Comparison of ENCODE assay signal across 20 cellular contexts in the genomic region with DNA sequence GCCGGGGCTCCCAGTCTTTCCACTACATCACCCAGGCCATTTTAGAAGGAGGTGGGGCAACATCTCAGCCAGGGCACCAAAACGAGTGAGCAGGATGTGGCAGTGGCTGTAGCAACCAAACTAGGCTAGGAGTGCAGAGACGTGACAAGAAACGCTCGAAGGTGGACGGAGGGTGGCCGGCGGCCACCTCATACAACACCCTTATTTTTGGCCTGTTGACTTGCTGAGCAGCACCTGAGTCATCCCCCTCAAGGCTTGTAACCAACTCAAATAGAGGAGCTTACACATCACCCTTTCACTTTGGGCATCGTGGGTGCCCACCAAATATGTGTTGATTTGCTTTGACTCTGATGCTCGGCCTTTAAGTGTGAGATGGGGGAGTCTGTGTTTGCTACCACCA. TPM values are rescaled to one million over a fixed set of nuclear protein-coding genes. Genes with fewer than 3 reads are reported as not detected.
DNase-seq lines count a peak whose midpoint lies in the region; ATAC-seq, FAIRE-seq and TF ChIP-seq lines count a peak whose summit lies in the region.
"Had no signal": no experiment of that assay in that cellular context is flagged by ENCODE, and none has a peak within 500 bp of the region (broad histone marks: within the 10 kb centered on the region; RNA-seq: fewer than 3 reads in every experiment).

No MANE protein-coding gene starts in this region.

- no peaks in the 10 kb centered on the region for H3K27me3 Mint-ChIP-seq in MCF 10A (ENCODE audit: insufficient read depth, unreplicated experiment)
- H3K27me3 Mint-ChIP-seq in WTC11 (ENCODE audit: low read depth) = no peaks in the 10 kb centered on the region

- no peak for ATAC-seq in WTC11

- intact Hi-C loops in MCF 10A (cut with micrococcal nuclease) = no loop called here
- intact Hi-C loops in breast epithelium (cut with DNase I; ENCODE audit: low total_unique reads) = no loop called here

- H3K36me3 ChIP-seq in breast epithelium (no peaks in the 10 kb centered on the region), Peyer's patch (no peaks in the 10 kb centered on the region)
- H3K36me3 ChIP-seq: BLaER1 treated with 17β-estradiol and CSF1 and Interleukin-3, amounts not matched to agents 10 nM and 100 nM had no signal

- no peak overlapping the region for H3K4me3 ChIP-seq in breast epithelium
- no peak overlapping the region for H3K4me3 ChIP-seq in coronary artery
- H3K4me3 ChIP-seq in Peyer's patch = no peak overlapping the region
- H3K4me3 ChIP-seq: BLaER1 treated with 17β-estradiol and CSF1 and Interleukin-3, amounts not matched to agents 10 nM and 100 nM had no signal

- TF ChIP-seq POLR2A in breast epithelium (IDR thresholded peaks at IDR 0.05) = no peak
- no peak for TF ChIP-seq POLR2A in Peyer's patch (IDR thresholded peaks at IDR 0.05)
- TF ChIP-seq POLR2A in erythroblast (IDR thresholded peaks at IDR 0.05; ENCODE audit: low read length) = no peak

- H3K9me3 Mint-ChIP-seq in MCF 10A (ENCODE audit: unreplicated experiment) = no peaks in the 10 kb centered on the region
- peaks cover 16% of the 10 kb centered on the region for H3K9me3 Mint-ChIP-seq in WTC11

- DNase-seq in MCF 10A (ENCODE audit: unreplicated experiment) (peak; percentile 74), breast epithelium (ENCODE audit: low spot score in 2 of 2) (no peak), RKO (ENCODE audit: low spot score) (peak; percentile 7), coronary artery (ENCODE audit: low spot score) (peak; percentile 29), urothelium cell line (ENCODE audit: low spot score) (no peak), WTC11 (ENCODE audit: low spot score) (no peak), Peyer's patch (no peak), erythroblast (lab: John Stamatoyannopoulos, UW) (no peak)
- DNase-seq: DMS 273 treated with DMSO at 0.1 percent for 48 hours, KBM-7, NCI-H1092 treated with DMSO at 0.1 percent for 48 hours, NCI-H1694, NCI-H2107, NCI-H226, NCI-H526 treated with DMSO at 0.1 percent for 48 hours, SW 1271 had no signal

- no peak for TF ChIP-seq CTCF in MCF 10A (IDR thresholded peaks at IDR 0.05; ENCODE audit: unreplicated experiment)
- no peak for TF ChIP-seq CTCF in breast epithelium (IDR thresholded peaks at IDR 0.05)
- no peak for TF ChIP-seq CTCF in coronary artery (IDR thresholded peaks at IDR 0.05)
- no peak for TF ChIP-seq CTCF in WTC11 (IDR thresholded peaks at IDR 0.05)
- no peak for TF ChIP-seq CTCF in Peyer's patch (IDR thresholded peaks at IDR 0.05)

- FAIRE-seq in urothelium cell line (lab: Jason Lieb, UNC) = peak; percentile 23

- no peaks in the 10 kb centered on the region for H3K36me3 Mint-ChIP-seq in MCF 10A (ENCODE audit: insufficient read depth, unreplicated experiment)
- no peaks in the 10 kb centered on the region; the same call in 1 of the 2 replicates for H3K36me3 Mint-ChIP-seq in WTC11

- CTCF ChIA-PET in MCF 10A (lab: Yijun Ruan, JAX) = interaction anchor here (0.7 to 1.0 kb wide), 2 partner anchors 22 to 408 kb away, joined by 3 read pairs; no protein-coding TSS in a partner anchor
- CTCF ChIA-PET in WTC11 (lab: Charles Lee) = no interaction called here

- H3K4me1 ChIP-seq in breast epithelium = no peaks in the 10 kb centered on the region
- no peaks in the 10 kb centered on the region for H3K4me1 ChIP-seq in Peyer's patch
- H3K4me1 ChIP-seq: BLaER1 treated with 17β-estradiol and CSF1 and Interleukin-3, amounts not matched to agents 10 nM and 100 nM had no signal

- no peaks in the 10 kb centered on the region for H3K9me3 ChIP-seq in breast epithelium
- no peaks in the 10 kb centered on the region for H3K9me3 ChIP-seq in Peyer's patch

- H3K27ac ChIP-seq in breast epithelium = no peak overlapping the region
- no peak overlapping the region for H3K27ac ChIP-seq in coronary artery
- no peak overlapping the region for H3K27ac ChIP-seq in Peyer's patch
- H3K27ac ChIP-seq: 22Rv1; BLaER1 treated with 17β-estradiol and CSF1 and Interleukin-3, amounts not matched to agents 10 nM and 100 nM; HL-60 had no signal

- BruUV-seq in MCF 10A (replicated peaks; lab: Mats Ljungman, UMichigan) = no TSS peak

- POLR2A ChIA-PET in MCF 10A (lab: Yijun Ruan, JAX) (interaction anchor here (0.6 kb wide), 1 partner anchor 316 kb away, joined by 3 read pairs; no protein-coding TSS in a partner anchor), WTC11 (lab: Charles Lee) (no interaction called here)

- no peaks in the 10 kb centered on the region for H3K27me3 ChIP-seq in breast epithelium
- no peaks in the 10 kb centered on the region for H3K27me3 ChIP-seq in Peyer's patch
- H3K27me3 ChIP-seq: BLaER1 treated with 17β-estradiol and CSF1 and Interleukin-3, amounts not matched to agents 10 nM and 100 nM had no signal

- H3K27ac Mint-ChIP-seq in MCF 10A (ENCODE audit: low read depth, unreplicated experiment) = no peak overlapping the region
- no peak overlapping the region for H3K27ac Mint-ChIP-seq in WTC11

- H3K4me1 Mint-ChIP-seq in MCF 10A (ENCODE audit: insufficient read depth, unreplicated experiment) = peaks cover 12% of the 10 kb centered on the region
- peaks cover 19% of the 10 kb centered on the region for H3K4me1 Mint-ChIP-seq in WTC11

- H3K4me3 Mint-ChIP-seq in MCF 10A (ENCODE audit: unreplicated experiment) (no peak overlapping the region), WTC11 (no peak overlapping the region)

TF ChIP-seq in WTC11, 78 proteins besides CTCF, POLR2A, EP300 and RAD21:
- TF ChIP-seq CREM (CRISPR knock-in tag; IDR thresholded peaks at IDR 0.05) = no peak
- TF ChIP-seq PRRX2 (CRISPR knock-in tag; IDR thresholded peaks at IDR 0.05) = no peak
- no peak for TF ChIP-seq GABPB1 (CRISPR knock-in tag; IDR thresholded peaks at IDR 0.05)
- TF ChIP-seq FOXK1 (CRISPR knock-in tag; IDR thresholded peaks at IDR 0.05) = no peak
- no peak for TF ChIP-seq RORB (CRISPR knock-in tag; IDR thresholded peaks at IDR 0.05)
- TF ChIP-seq, protein P1, sequence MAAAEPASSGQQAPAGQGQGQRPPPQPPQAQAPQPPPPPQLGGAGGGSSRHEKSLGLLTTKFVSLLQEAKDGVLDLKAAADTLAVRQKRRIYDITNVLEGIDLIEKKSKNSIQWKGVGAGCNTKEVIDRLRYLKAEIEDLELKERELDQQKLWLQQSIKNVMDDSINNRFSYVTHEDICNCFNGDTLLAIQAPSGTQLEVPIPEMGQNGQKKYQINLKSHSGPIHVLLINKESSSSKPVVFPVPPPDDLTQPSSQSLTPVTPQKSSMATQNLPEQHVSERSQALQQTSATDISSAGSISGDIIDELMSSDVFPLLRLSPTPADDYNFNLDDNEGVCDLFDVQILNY (CRISPR knock-in tag; IDR thresholded peaks at IDR 0.05) = no peak
- TF ChIP-seq ZNF317 (CRISPR knock-in tag; IDR thresholded peaks at IDR 0.05; ENCODE audit: borderline replicate concordance, low read depth) = no peak
- TF ChIP-seq TEAD1 (CRISPR knock-in tag; IDR thresholded peaks at IDR 0.05) = no peak

RNA-seq across cellular contexts. Expression of a gene that starts 23.7 kb away (rescaled TPM):
- total RNA-seq in MCF 10A (2022) (2.6 and 4.5 TPM in 2 replicates), breast epithelium (10 to 100 TPM in 2 of 3 donors, 1 to 10 TPM in 1; 3.0 to 47.7 (median 15.7) TPM), WTC11 (2021) (8.1 to 9.0 TPM (median 8.9 TPM) in 3 replicates), Peyer's patch (10 to 100 TPM; 16.1 to 40.0 (median 33.1) TPM)
- total RNA-seq: OCI-LY7 had no signal

Comparison
In these comparisons a context has a peak if more than half of its experiments do, and no peak if none do; other contexts are left out.
1. DNase-seq: peak in MCF 10A (single experiment), RKO (single experiment) and coronary artery (single experiment); none in breast epithelium (0 of 2), urothelium cell line (single experiment), WTC11 (single experiment), Peyer's patch (0 of 3) and erythroblast (0 of 2).